ENCODE assay signal across 1 cellular context in genomic region chr19:45404557-45405434, GRCh38.
TF ChIP-seq lines count a peak whose summit lies in the region.

PPP1R13L (minus strand) TSS chr19:45405069; CDS start chr19:45398318, 6,751 bp downstream.

TF ChIP-seq in K562, 482 proteins besides CTCF, POLR2A, EP300 and RAD21 (continued from another document and continues in another):
- no peak for TF ChIP-seq NKRF (IDR thresholded peaks at IDR 0.05; ENCODE audit: borderline replicate concordance)
- peak; percentile 53 for TF ChIP-seq ETV1 (tag; conservative IDR thresholded peaks at IDR 0.05; ENCODE audit: low read depth)
- TF ChIP-seq E2F6 (IDR thresholded peaks at IDR 0.05; ENCODE audit: borderline replicate concordance in 1 of 2, extremely low read depth in 1 of 2, insufficient read depth in 1 of 2, insufficient read length in 1 of 2, low read depth in 1 of 2, low read length in 1 of 2, poor library complexity in 1 of 2, severe bottlenecking in 1 of 2), result no peak
- TF ChIP-seq CBX1 (IDR thresholded peaks at IDR 0.05; ENCODE audit: low read depth), result peak; percentile 27; the same call in 1 of the 2 replicates
- no peak for TF ChIP-seq NR2C1 (IDR thresholded peaks at IDR 0.05)
- TF ChIP-seq NR2C1 (tag; IDR thresholded peaks at IDR 0.05), result no peak
- no peak for TF ChIP-seq SRSF3 (IDR thresholded peaks at IDR 0.05; ENCODE audit: insufficient read depth, low read length)
- 0 out of 2 replicates have a peak, but pooled peaks have one; percentile 6 for TF ChIP-seq CBX5 (IDR thresholded peaks at IDR 0.05; ENCODE audit: borderline replicate concordance, low read depth)
- TF ChIP-seq TGIF2 (CRISPR knock-in tag; IDR thresholded peaks at IDR 0.05), result no peak
- TF ChIP-seq MTA2 (IDR thresholded peaks at IDR 0.05; ENCODE audit: low read depth), result no peak
- no peak for TF ChIP-seq COPS2 (conservative IDR thresholded peaks at IDR 0.05)
- peak; percentile 86 to 97 for TF ChIP-seq KDM1A (IDR thresholded peaks at IDR 0.05)
- 0 out of 2 replicates have a peak, but pooled peaks have one; percentile 18 for TF ChIP-seq RERE (CRISPR knock-in tag; IDR thresholded peaks at IDR 0.05; ENCODE audit: borderline replicate concordance)
- 0 out of 2 replicates have a peak, but pooled peaks have one; percentile 29 for TF ChIP-seq RB1 (IDR thresholded peaks at IDR 0.05; ENCODE audit: low read depth)
- peak; percentile 61 for TF ChIP-seq CXXC5 (CRISPR knock-in tag; IDR thresholded peaks at IDR 0.05)
- TF ChIP-seq PCBP2 (IDR thresholded peaks at IDR 0.05; ENCODE audit: low read depth, low read length, poor library complexity, severe bottlenecking), result no peak
- TF ChIP-seq ZKSCAN1 (IDR thresholded peaks at IDR 0.05; ENCODE audit: low read depth, low read length), result no peak
- TF ChIP-seq TAF7 (tag; IDR thresholded peaks at IDR 0.05), result no peak
- TF ChIP-seq KHSRP (IDR thresholded peaks at IDR 0.05), result no peak
- peak; percentile 27 to 93; a peak in 3 of 4 replicates for TF ChIP-seq RCOR1 (IDR thresholded peaks at IDR 0.05; ENCODE audit: borderline replicate concordance in 1 of 2, low read depth in 2 of 2, low read length in 2 of 2)
- TF ChIP-seq POLR2B (IDR thresholded peaks at IDR 0.05; ENCODE audit: low read depth, partially characterized antibody), result no peak
- 0 out of 2 replicates have a peak, but pooled peaks have one; percentile 12 for TF ChIP-seq DMBX1 (CRISPR knock-in tag; IDR thresholded peaks at IDR 0.05; ENCODE audit: borderline replicate concordance)
- TF ChIP-seq E4F1 (CRISPR knock-in tag; IDR thresholded peaks at IDR 0.05; ENCODE audit: borderline replicate concordance), result no peak
- TF ChIP-seq NFE2 (IDR thresholded peaks at IDR 0.05; ENCODE audit: low read depth), result no peak
- peak; percentile 88 for TF ChIP-seq ESRRA (IDR thresholded peaks at IDR 0.05; ENCODE audit: borderline replicate concordance, low read depth)
- peak in 1 of 2 experiments; percentile 27; a peak in 1 of 4 replicates for TF ChIP-seq NRF1 (conservative IDR thresholded peaks at IDR 0.05 in 1 of 2, IDR thresholded peaks at IDR 0.05 in 1 of 2)
- TF ChIP-seq E2F4 (CRISPR knock-in tag; IDR thresholded peaks at IDR 0.05; ENCODE audit: low read depth), result no peak
- TF ChIP-seq GTF2E2 (tag; IDR thresholded peaks at IDR 0.05), result no peak
- no peak for TF ChIP-seq ZNF79 (CRISPR knock-in tag; IDR thresholded peaks at IDR 0.05; ENCODE audit: low read depth)
- TF ChIP-seq LCOR (CRISPR knock-in tag; IDR thresholded peaks at IDR 0.05), result peak; percentile 78; the same call in 1 of the 2 replicates
- TF ChIP-seq SMAD3 (CRISPR knock-in tag; conservative IDR thresholded peaks at IDR 0.05), result no peak
- no peak for TF ChIP-seq SRSF9 (IDR thresholded peaks at IDR 0.05; ENCODE audit: borderline replicate concordance, low read depth, low read length)
- no peak for TF ChIP-seq SNAPC5 (CRISPR knock-in tag; IDR thresholded peaks at IDR 0.05)
- TF ChIP-seq GATAD2A (IDR thresholded peaks at IDR 0.05), result no peak
- TF ChIP-seq ZBTB33 (CRISPR knock-in tag; IDR thresholded peaks at IDR 0.05), result 0 out of 2 replicates have a peak, but pooled peaks have one; percentile 42
- TF ChIP-seq NFATC3 (IDR thresholded peaks at IDR 0.05), result no peak
- no peak for TF ChIP-seq ZNF57 (CRISPR knock-in tag; IDR thresholded peaks at IDR 0.05)
- no peak for TF ChIP-seq ZBED1 (IDR thresholded peaks at IDR 0.05)
- no peak for TF ChIP-seq ZNF764 (CRISPR knock-in tag; IDR thresholded peaks at IDR 0.05; ENCODE audit: low read depth)
- TF ChIP-seq RAD51 (IDR thresholded peaks at IDR 0.05; ENCODE audit: borderline replicate concordance, low read depth), result no peak
- TF ChIP-seq CUX1 (CRISPR knock-in tag; IDR thresholded peaks at IDR 0.05), result no peak
- no peak for TF ChIP-seq ZFP30 (CRISPR knock-in tag; IDR thresholded peaks at IDR 0.05; ENCODE audit: borderline replicate concordance)
- TF ChIP-seq ATF1 (CRISPR knock-in tag; IDR thresholded peaks at IDR 0.05), result no peak
- peak; percentile 80 for TF ChIP-seq ATF1 (tag; IDR thresholded peaks at IDR 0.05)
- TF ChIP-seq BRF2 (IDR thresholded peaks at IDR 0.05; ENCODE audit: borderline replicate concordance, insufficient read depth, insufficient read length), result no peak
